ENCODE assay signal across 8 cellular contexts in genomic region chr17:48831549-48831883, GRCh38. TPM values are rescaled to one million over a fixed set of nuclear protein-coding genes. Genes with fewer than 3 reads are reported as not detected.
DNase-seq lines count a peak whose midpoint lies in the region; ATAC-seq, FAIRE-seq and TF ChIP-seq lines count a peak whose summit lies in the region.

No MANE protein-coding gene starts in this region.

- no peaks in the 10 kb centered on the region for H3K9me1 ChIP-seq in endothelial cell of umbilical vein (replicated peaks; ENCODE audit: control insufficient read depth, extremely low read depth, insufficient read depth, low read length)

- no peaks in the 10 kb centered on the region for H3K9me3 ChIP-seq in CD4-positive, CD25-positive, alpha-beta regulatory T cell (ENCODE audit: control insufficient read depth in 2 of 2, low read length in 2 of 2)
- H3K9me3 ChIP-seq in OCI-LY7 (ENCODE audit: low read length) (no peaks in the 10 kb centered on the region), endothelial cell of umbilical vein (replicated peaks; ENCODE audit: control insufficient read depth, insufficient read depth, low read length) (no peaks in the 10 kb centered on the region), osteoblast (ENCODE audit: low read depth, low read length) (no peaks in the 10 kb centered on the region)

- no peaks in the 10 kb centered on the region for H3K9me2 ChIP-seq in OCI-LY7 (ENCODE audit: insufficient read depth, low read length)

- peak overlapping the region; percentile 79 for H3K4me2 ChIP-seq in OCI-LY7 (ENCODE audit: low read length)
- peak overlapping the region; percentile 70 for H3K4me2 ChIP-seq in endothelial cell of umbilical vein (ENCODE audit: insufficient read depth, low read length)
- H3K4me2 ChIP-seq in osteoblast (ENCODE audit: insufficient read depth, low read length) = peak overlapping the region; percentile 87

- H3K9me3 Mint-ChIP-seq in CD4-positive, CD25-positive, alpha-beta regulatory T cell = no peaks in the 10 kb centered on the region

- peak overlapping the region; percentile 96 for H3K4me3 ChIP-seq in CD4-positive, CD25-positive, alpha-beta regulatory T cell (ENCODE audit: low read depth, low read length)
- H3K4me3 ChIP-seq in OCI-LY7 (ENCODE audit: low read depth, low read length, poor library complexity, severe bottlenecking) = peak overlapping the region; percentile 86
- H3K4me3 ChIP-seq in endothelial cell of umbilical vein (replicated peaks in 1 of 3; ENCODE audit: insufficient read depth in 1 of 3, low read depth in 1 of 3, low read length in 3 of 3) = peak overlapping the region; percentile 66 to 98 (median 74)
- H3K4me3 ChIP-seq in osteoblast (ENCODE audit: insufficient read depth, low read length) = peak overlapping the region; percentile 100

- H3K27ac Mint-ChIP-seq in CD4-positive, CD25-positive, alpha-beta regulatory T cell = peak overlapping the region; percentile 93 to 98 (median 98)

- peak overlapping the region; percentile 76 for H3K9ac ChIP-seq in endothelial cell of umbilical vein (replicated peaks; ENCODE audit: extremely low read depth, insufficient read depth, low read length)

- H3K4me1 Mint-ChIP-seq in CD4-positive, CD25-positive, alpha-beta regulatory T cell = peaks cover 25 to 62% (median 45%) of the 10 kb centered on the region in 4 donors

- TF ChIP-seq POLR2A in endothelial cell of umbilical vein (IDR thresholded peaks at IDR 0.05; ENCODE audit: low read depth, low read length) = no peak

- ATAC-seq in CD4-positive, CD25-positive, alpha-beta regulatory T cell (ENCODE audit: low read depth in 2 of 2) = no peak
- ATAC-seq in HG03025 (IDR thresholded peaks at IDR 0.05; ENCODE audit: low FRiP score, unreplicated experiment) (no peak), HG03520 (IDR thresholded peaks at IDR 0.05; ENCODE audit: unreplicated experiment) (no peak), GM18909 (IDR thresholded peaks at IDR 0.05; ENCODE audit: poor library complexity, unreplicated experiment) (no peak)

- H3K4me1 ChIP-seq in CD4-positive, CD25-positive, alpha-beta regulatory T cell (ENCODE audit: control insufficient read depth, insufficient read depth, low read length, poor library complexity, severe bottlenecking) = peaks cover 55% of the 10 kb centered on the region
- H3K4me1 ChIP-seq in OCI-LY7 (ENCODE audit: insufficient read depth, low read length, poor library complexity, severe bottlenecking) (peaks cover 7% of the 10 kb centered on the region), endothelial cell of umbilical vein (ENCODE audit: control insufficient read depth, extremely low read depth, insufficient read depth, low read length) (peaks cover 2% of the 10 kb centered on the region), osteoblast (ENCODE audit: insufficient read depth, low read length) (peaks cover 10% of the 10 kb centered on the region)

- no peaks in the 10 kb centered on the region for H3K27me3 Mint-ChIP-seq in CD4-positive, CD25-positive, alpha-beta regulatory T cell

- POLR2A ChIA-PET in OCI-LY7 (lab: Charles Lee) = no interaction called here
- POLR2A ChIA-PET in endothelial cell of umbilical vein (lab: Charles Lee) = no interaction called here

- dilution Hi-C loops in endothelial cell of umbilical vein (cut with MboI; ENCODE audit: extremely low pct_ligation_motif_present, low sequenced_read_pairs) = no loop called here

- BruUV-seq in OCI-LY7 (replicated peaks; lab: Mats Ljungman, UMichigan) (TSS peak; percentile 61), endothelial cell of umbilical vein (replicated peaks; lab: Mats Ljungman, UMichigan) (TSS peak; percentile 47)

- CTCF ChIA-PET in OCI-LY7 (lab: Charles Lee; ENCODE audit: unreplicated experiment) (no interaction called here), endothelial cell of umbilical vein (lab: Charles Lee) (interaction anchor here (0.8 to 1.4 kb wide), 6 partner anchors 10 to 53 kb away, joined by 3 to 12 read pairs (median 4); partner anchors contain the start of gene TTLL6)

- H2AFZ ChIP-seq in OCI-LY7 (ENCODE audit: low read length) (peak overlapping the region; percentile 93), endothelial cell of umbilical vein (ENCODE audit: low read depth, low read length) (peak overlapping the region; percentile 83), osteoblast (ENCODE audit: low read length) (peak overlapping the region; percentile 98)

- FAIRE-seq in endothelial cell of umbilical vein (lab: Jason Lieb, UNC) = no peak

- TF ChIP-seq CTCF in OCI-LY7 (conservative IDR thresholded peaks at IDR 0.05; ENCODE audit: low read length) (no peak), endothelial cell of umbilical vein (IDR thresholded peaks at IDR 0.05; ENCODE audit: extremely low read depth in 1 of 2, insufficient read depth in 1 of 2, low read depth in 1 of 2, low read length in 2 of 2) (no peak), osteoblast (IDR thresholded peaks at IDR 0.05; ENCODE audit: extremely low read depth, low read depth, low read length) (no peak)

- H3K4me3 Mint-ChIP-seq in CD4-positive, CD25-positive, alpha-beta regulatory T cell = peak overlapping the region; percentile 81 to 97 (median 96)

- no peak for DNase-seq in CD4-positive, CD25-positive, alpha-beta regulatory T cell
- no peak for DNase-seq in OCI-LY7 (ENCODE audit: low spot score)
- DNase-seq in endothelial cell of umbilical vein (ENCODE audit: low read depth, low spot score) = no peak
- peak; percentile 80 for DNase-seq in osteoblast (ENCODE audit: insufficient read length, low spot score, missing footprints)
- no peak for DNase-seq in foreskin melanocyte

- H3K79me2 ChIP-seq in OCI-LY7 (ENCODE audit: insufficient read depth, low read depth, low read length) = peaks cover 6% of the 10 kb centered on the region; the same call in 1 of the 2 replicates
- peaks cover 5% of the 10 kb centered on the region for H3K79me2 ChIP-seq in endothelial cell of umbilical vein (ENCODE audit: control insufficient read depth, insufficient read depth, low read length)
- peaks cover 54% of the 10 kb centered on the region for H3K79me2 ChIP-seq in osteoblast (ENCODE audit: insufficient read depth, low read length)

- H3K36me3 Mint-ChIP-seq in CD4-positive, CD25-positive, alpha-beta regulatory T cell = no peaks in the 10 kb centered on the region

- no peaks in the 10 kb centered on the region for H4K20me1 ChIP-seq in OCI-LY7 (ENCODE audit: insufficient read depth, low read length)
- H4K20me1 ChIP-seq in endothelial cell of umbilical vein (replicated peaks; ENCODE audit: control insufficient read depth, extremely low read depth, insufficient read depth, low read length) = no peaks in the 10 kb centered on the region
- H4K20me1 ChIP-seq in osteoblast (ENCODE audit: insufficient read depth, low read length) = peaks cover 8% of the 10 kb centered on the region

- intact Hi-C loops in OCI-LY7 (cut with micrococcal nuclease; ENCODE audit: unreplicated experiment) = no loop called here
- intact Hi-C loops in endothelial cell of umbilical vein (cut with micrococcal nuclease) = no loop called here

- H3K27me3 ChIP-seq in CD4-positive, CD25-positive, alpha-beta regulatory T cell (ENCODE audit: control insufficient read depth, insufficient read depth, low read length) = no peaks in the 10 kb centered on the region
- H3K27me3 ChIP-seq in endothelial cell of umbilical vein (ENCODE audit: control insufficient read depth in 2 of 2, insufficient read depth in 2 of 2, low read length in 2 of 2) = no peaks in the 10 kb centered on the region
- no peaks in the 10 kb centered on the region for H3K27me3 ChIP-seq in osteoblast (ENCODE audit: insufficient read depth, low read length)

- H3K27ac ChIP-seq in CD4-positive, CD25-positive, alpha-beta regulatory T cell (ENCODE audit: insufficient read depth, low read length, poor library complexity, severe bottlenecking) = peak overlapping the region; percentile 95
- no peak overlapping the region for H3K27ac ChIP-seq in OCI-LY7 (ENCODE audit: low read depth, low read length, poor library complexity, severe bottlenecking)
- peak overlapping the region; percentile 59 for H3K27ac ChIP-seq in endothelial cell of umbilical vein (ENCODE audit: insufficient read depth, low read depth, low read length)
- H3K27ac ChIP-seq in osteoblast (ENCODE audit: low read depth, low read length) = peak overlapping the region; percentile 97

- no peaks in the 10 kb centered on the region for H3K36me3 ChIP-seq in CD4-positive, CD25-positive, alpha-beta regulatory T cell (ENCODE audit: control insufficient read depth, insufficient read depth, low read length)
- no peaks in the 10 kb centered on the region for H3K36me3 ChIP-seq in OCI-LY7 (ENCODE audit: insufficient read depth, low read length)
- H3K36me3 ChIP-seq in endothelial cell of umbilical vein (ENCODE audit: control insufficient read depth in 2 of 2, extremely low read depth in 1 of 2, insufficient read depth in 2 of 2, low read length in 2 of 2) = no peaks in the 10 kb centered on the region
- peaks cover 4% of the 10 kb centered on the region for H3K36me3 ChIP-seq in osteoblast (ENCODE audit: insufficient read depth, low read length)

RNA-seq across cellular contexts. Expression of gene CALCOCO2, which starts 0.7 kb away (rescaled TPM):
- total RNA-seq in CD4-positive, CD25-positive, alpha-beta regulatory T cell = 226 TPM
- 100 to 1,000 TPM; 179 to 240 (median 203) TPM for polyA plus RNA-seq in CD4-positive, CD25-positive, alpha-beta regulatory T cell
- 15.3 and 22.7 TPM in 2 replicates for total RNA-seq in OCI-LY7 (2014; rRNA removed; shearing (Covaris generic))
- total RNA-seq in OCI-LY7 (2022) = 64.5 and 77.9 TPM in 2 replicates
- 52.1 and 64.9 TPM in 2 replicates for total RNA-seq in endothelial cell of umbilical vein
- 20.6 and 22.0 TPM in 2 replicates for polyA plus RNA-seq in endothelial cell of umbilical vein
- 27.5 and 28.6 TPM in 2 replicates for polyA plus RNA-seq in endothelial cell of umbilical vein (2011; cell fraction: cytosol; rRNA removed)
- 41.7 and 53.4 TPM in 2 replicates for polyA plus RNA-seq in endothelial cell of umbilical vein (2011; cell fraction: nucleus; rRNA removed)
- polyA plus RNA-seq in endothelial cell of umbilical vein (2012) = 70.8 and 79.8 TPM in 2 replicates
- 83.3 and 99.1 TPM in 2 replicates for polyA minus RNA-seq in endothelial cell of umbilical vein
- polyA minus RNA-seq in endothelial cell of umbilical vein (2011; cell fraction: cytosol; rRNA and poly(A)+ RNA removed) = 16.2 TPM
- 26.9 and 52.9 TPM in 2 replicates for polyA minus RNA-seq in endothelial cell of umbilical vein (2011; cell fraction: nucleus; rRNA and poly(A)+ RNA removed)
- 103 and 105 TPM in 2 replicates for total RNA-seq in osteoblast

RNA-seq across cellular contexts. Expression of gene TTLL6, which starts 14.5 kb away (rescaled TPM):
- total RNA-seq in CD4-positive, CD25-positive, alpha-beta regulatory T cell = not detected
- not detected for polyA plus RNA-seq in CD4-positive, CD25-positive, alpha-beta regulatory T cell
- total RNA-seq in OCI-LY7 (2014; rRNA removed; shearing (Covaris generic)) = not detected in 2 replicates
- total RNA-seq in OCI-LY7 (2022) (not detected in 2 replicates), endothelial cell of umbilical vein (not detected in 2 replicates), osteoblast (not detected in 2 replicates)
- not detected in 2 replicates for polyA plus RNA-seq in endothelial cell of umbilical vein
- polyA plus RNA-seq in endothelial cell of umbilical vein (2011; cell fraction: cytosol; rRNA removed) = not detected in 2 replicates
- polyA plus RNA-seq in endothelial cell of umbilical vein (2011; cell fraction: nucleus; rRNA removed) = not detected in 2 replicates
- not detected in 2 replicates for polyA plus RNA-seq in endothelial cell of umbilical vein (2012)
- not detected in 2 replicates for polyA minus RNA-seq in endothelial cell of umbilical vein
- not detected for polyA minus RNA-seq in endothelial cell of umbilical vein (2011; cell fraction: cytosol; rRNA and poly(A)+ RNA removed)
- not detected in 2 replicates for polyA minus RNA-seq in endothelial cell of umbilical vein (2011; cell fraction: nucleus; rRNA and poly(A)+ RNA removed)
